8 cellular contexts compared by ENCODE assay signal in the genomic region with DNA sequence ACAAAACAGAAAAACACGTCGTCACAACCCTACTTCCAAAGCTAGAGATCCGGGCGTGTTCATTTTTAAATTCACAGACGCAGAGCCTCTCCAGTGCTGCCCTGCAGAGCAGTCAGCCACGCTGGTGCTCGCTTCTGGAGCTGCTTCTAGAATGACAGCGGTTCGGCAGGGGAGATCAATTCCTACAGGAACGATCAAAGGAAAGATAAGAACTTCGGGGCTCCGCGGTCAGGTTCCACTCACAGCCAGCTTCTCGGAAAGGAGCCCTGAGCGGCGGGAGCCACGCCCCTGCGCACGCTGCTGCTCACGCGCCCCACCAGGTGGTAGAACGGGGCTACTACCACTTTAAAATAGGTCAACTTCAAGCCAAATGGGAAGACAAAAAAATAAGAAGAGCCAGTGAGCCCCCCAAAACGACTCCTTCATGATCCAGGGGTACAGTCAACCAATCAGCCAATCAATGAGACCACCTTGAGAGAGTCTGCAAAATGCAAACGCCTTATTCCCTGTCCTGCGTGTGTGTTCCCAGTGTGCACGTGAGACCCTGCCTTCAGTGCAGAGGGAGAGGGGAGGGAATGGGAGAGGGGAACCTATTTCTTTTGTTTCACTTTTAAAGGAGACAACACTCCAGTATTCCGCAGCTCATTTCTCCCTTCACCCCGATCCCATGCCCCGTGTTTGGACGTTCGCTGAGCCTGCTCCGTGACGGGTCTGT.
DNase-seq lines count a peak whose midpoint lies in the region; ATAC-seq and TF ChIP-seq lines count a peak whose summit lies in the region.

No MANE protein-coding gene starts in this region.

- H3K27ac Mint-ChIP-seq in IgD-negative memory B cell (peak overlapping the region in 1 of 3 donors; percentile 9), neural crest cell (ENCODE audit: unreplicated experiment) (no peak overlapping the region)
- no peak overlapping the region for H3K27ac Mint-ChIP-seq in activated T-helper 2 cell treated with anti-CD3 and anti-CD28 coated beads, Interferon-gamma antibody, Interleukin-2, Interleukin-4, amounts not matched to agents 10 μg/mL and 5 μg/mL and 100 μg/mL, durations not matched to agents 14 hours and 24 hours and 36 hours

- ATAC-seq in GM21390 (IDR thresholded peaks at IDR 0.05; ENCODE audit: unreplicated experiment), result no peak

- H3K27me3 ChIP-seq in stomach smooth muscle (ENCODE audit: control insufficient read depth in 1 of 2, insufficient read depth in 2 of 2, low read length in 2 of 2), result peaks cover 24 to 28% of the 10 kb centered on the region in 2 donors

- H3K36me3 ChIP-seq in stomach smooth muscle (ENCODE audit: control insufficient read depth in 2 of 2, insufficient read depth in 2 of 2, low read length in 2 of 2), result no peaks in the 10 kb centered on the region

- H3K4me1 Mint-ChIP-seq in IgD-negative memory B cell, result peaks cover 3 to 13% (median 5%) of the 10 kb centered on the region in 3 donors
- H3K4me1 Mint-ChIP-seq in activated T-helper 2 cell treated with anti-CD3 and anti-CD28 coated beads, Interferon-gamma antibody, Interleukin-2, Interleukin-4, amounts not matched to agents 10 μg/mL and 5 μg/mL and 100 μg/mL, durations not matched to agents 14 hours and 24 hours and 36 hours (ENCODE audit: low read depth), result peaks cover 10% of the 10 kb centered on the region
- H3K4me1 Mint-ChIP-seq in neural crest cell, result peaks cover 13% of the 10 kb centered on the region

- peak overlapping the region in 1 of 2 donors; percentile 21 for H3K9ac ChIP-seq in stomach smooth muscle (ENCODE audit: low read length in 2 of 2)

- H3K9me3 Mint-ChIP-seq in IgD-negative memory B cell, result peaks cover 0 to 9% (median 0%) of the 10 kb centered on the region in 3 donors
- H3K9me3 Mint-ChIP-seq in activated T-helper 2 cell treated with anti-CD3 and anti-CD28 coated beads, Interferon-gamma antibody, Interleukin-2, Interleukin-4, amounts not matched to agents 10 μg/mL and 5 μg/mL and 100 μg/mL, durations not matched to agents 14 hours and 24 hours and 36 hours, result no peaks in the 10 kb centered on the region
- H3K9me3 Mint-ChIP-seq in neural crest cell, result no peaks in the 10 kb centered on the region

- H3K36me3 Mint-ChIP-seq in IgD-negative memory B cell, result no peaks in the 10 kb centered on the region
- H3K36me3 Mint-ChIP-seq in activated T-helper 2 cell treated with anti-CD3 and anti-CD28 coated beads, Interferon-gamma antibody, Interleukin-2, Interleukin-4, amounts not matched to agents 10 μg/mL and 5 μg/mL and 100 μg/mL, durations not matched to agents 14 hours and 24 hours and 36 hours (ENCODE audit: low read depth), result no peaks in the 10 kb centered on the region
- no peaks in the 10 kb centered on the region for H3K36me3 Mint-ChIP-seq in neural crest cell (ENCODE audit: low read depth)

- H3K9me3 ChIP-seq in stomach smooth muscle (ENCODE audit: control insufficient read depth in 2 of 2, low read length in 2 of 2), result no peaks in the 10 kb centered on the region

- H3K27me3 Mint-ChIP-seq in IgD-negative memory B cell (peaks cover 48% of the 10 kb centered on the region), neural crest cell (ENCODE audit: low read depth) (peaks cover 44% of the 10 kb centered on the region)
- H3K27me3 Mint-ChIP-seq in activated T-helper 2 cell treated with anti-CD3 and anti-CD28 coated beads, Interferon-gamma antibody, Interleukin-2, Interleukin-4, amounts not matched to agents 10 μg/mL and 5 μg/mL and 100 μg/mL, durations not matched to agents 14 hours and 24 hours and 36 hours (ENCODE audit: low read depth), result peaks cover 22% of the 10 kb centered on the region

- intact Hi-C loops in activated T-helper 2 cell treated with anti-CD3 and anti-CD28 coated beads, Interferon-gamma antibody, Interleukin-2, Interleukin-4, amounts not matched to agents 10 μg/mL and 5 μg/mL and 100 μg/mL, durations not matched to agents 14 hours and 24 hours and 36 hours (cut with micrococcal nuclease), result no loop called here

- TF ChIP-seq CTCF in fibroblast of villous mesenchyme (IDR thresholded peaks at IDR 0.05; ENCODE audit: insufficient read depth, low read depth, low read length) (peak; percentile 94), neural crest cell (conservative IDR thresholded peaks at IDR 0.05) (peak; percentile 93)

- H3K4me3 ChIP-seq in fibroblast of villous mesenchyme (ENCODE audit: low read depth, low read length), result peak overlapping the region; percentile 39
- H3K4me3 ChIP-seq in stomach smooth muscle (ENCODE audit: low read length in 2 of 2), result peak overlapping the region; percentile 50 to 71

- DNase-seq in EL (peak; percentile 56), RPMI8226 (peak; percentile 80), fibroblast of villous mesenchyme (ENCODE audit: low read depth) (peak; percentile 50), neural crest cell (ENCODE audit: low read depth, low spot score) (peak; percentile 81)
- DNase-seq in activated T-helper 2 cell treated with anti-CD3 and anti-CD28 coated beads, Interferon-gamma antibody, Interleukin-2, Interleukin-4, amounts not matched to agents 10 μg/mL and 5 μg/mL and 100 μg/mL, durations not matched to agents 14 hours and 24 hours and 36 hours (ENCODE audit: low spot score), result peak; percentile 66

- H3K27ac ChIP-seq in stomach smooth muscle (ENCODE audit: low read length), result no peak overlapping the region

- peak overlapping the region in 3 of 4 donors; percentile 60 to 85 (median 76) for H3K4me3 Mint-ChIP-seq in IgD-negative memory B cell
- peak overlapping the region; percentile 63 for H3K4me3 Mint-ChIP-seq in activated T-helper 2 cell treated with anti-CD3 and anti-CD28 coated beads, Interferon-gamma antibody, Interleukin-2, Interleukin-4, amounts not matched to agents 10 μg/mL and 5 μg/mL and 100 μg/mL, durations not matched to agents 14 hours and 24 hours and 36 hours (ENCODE audit: low read depth)
- H3K4me3 Mint-ChIP-seq in neural crest cell, result no peak overlapping the region

- H3K4me1 ChIP-seq in stomach smooth muscle (ENCODE audit: control insufficient read depth, insufficient read depth, low read length), result peaks cover 7% of the 10 kb centered on the region
